Comparison of ENCODE assay signal across 29 cellular contexts in genomic region chr13:88857256-88857655, GRCh38.
DNase-seq lines count a peak whose midpoint lies in the region; ATAC-seq and TF ChIP-seq lines count a peak whose summit lies in the region.
"Had no signal": no experiment of that assay in that cellular context is flagged by ENCODE, and none has a peak within 500 bp of the region (broad histone marks: within the 10 kb centered on the region; RNA-seq: fewer than 3 reads in every experiment).

No MANE protein-coding gene starts in this region.

- peaks cover 8% of the 10 kb centered on the region for H3K9me3 Mint-ChIP-seq in MCF 10A (ENCODE audit: unreplicated experiment)
- H3K9me3 Mint-ChIP-seq in activated T-cell treated with anti-CD3 and anti-CD28 coated beads, Interleukin-2, amount 50 U/mL, for 24 hours, result no peaks in the 10 kb centered on the region

- POLR2A ChIA-PET in MCF 10A (lab: Yijun Ruan, JAX), result interaction anchor here (1.3 kb wide), 1 partner anchor 52 kb away, joined by 4 read pairs; no protein-coding TSS in a partner anchor

- CTCF ChIA-PET in MCF 10A (lab: Yijun Ruan, JAX), result no interaction called here

- no peak for TF ChIP-seq CTCF in MCF 10A (IDR thresholded peaks at IDR 0.05; ENCODE audit: unreplicated experiment)
- no peak for TF ChIP-seq CTCF in breast epithelium (IDR thresholded peaks at IDR 0.05)

- H3K4me1 Mint-ChIP-seq in MCF 10A (ENCODE audit: insufficient read depth, unreplicated experiment), result peaks cover 4% of the 10 kb centered on the region
- peaks cover 15% of the 10 kb centered on the region for H3K4me1 Mint-ChIP-seq in activated T-cell treated with anti-CD3 and anti-CD28 coated beads, Interleukin-2, amount 50 U/mL, for 24 hours (ENCODE audit: low read depth)
- H3K4me1 Mint-ChIP-seq: activated naive CD4-positive, alpha-beta T cell treated with anti-CD3 and anti-CD28 coated beads, Interleukin-2, amount 50 U/mL, for 24 hours; activated T-helper 17 cell treated with anti-CD3 and anti-CD28 coated beads, Interleukin-2, amount 50 U/mL, for 72 hours; natural killer cell had no signal

- no peak overlapping the region for H3K27ac Mint-ChIP-seq in MCF 10A (ENCODE audit: low read depth, unreplicated experiment)
- H3K27ac Mint-ChIP-seq in activated T-cell treated with anti-CD3 and anti-CD28 coated beads, Interleukin-2, amount 50 U/mL, for 24 hours, result no peak overlapping the region
- H3K27ac Mint-ChIP-seq: activated CD8-positive, alpha-beta T cell treated with anti-CD3 and anti-CD28 coated beads for 36 hours; activated naive CD4-positive, alpha-beta T cell treated with anti-CD3 and anti-CD28 coated beads, Interleukin-2, amount 50 U/mL, for 24 hours; activated T-helper 17 cell treated with anti-CD3 and anti-CD28 coated beads, Interleukin-2, amount 50 U/mL, for 72 hours; natural killer cell; stimulated activated naive CD8-positive, alpha-beta T cell treated with anti-CD3 and anti-CD28 coated beads, Interleukin-15, Interleukin-2, amounts not matched to agents 100 ng/mL and 50 ng/mL, for 24 hours had no signal

- BruUV-seq in MCF 10A (replicated peaks; lab: Mats Ljungman, UMichigan), result no TSS peak

- no peaks in the 10 kb centered on the region for H3K36me3 Mint-ChIP-seq in MCF 10A (ENCODE audit: insufficient read depth, unreplicated experiment)
- H3K36me3 Mint-ChIP-seq in activated T-cell treated with anti-CD3 and anti-CD28 coated beads, Interleukin-2, amount 50 U/mL, for 24 hours (ENCODE audit: low read depth), result no peaks in the 10 kb centered on the region
- H3K36me3 Mint-ChIP-seq: activated naive CD4-positive, alpha-beta T cell treated with anti-CD3 and anti-CD28 coated beads, Interleukin-2, amount 50 U/mL, for 24 hours had no signal

- intact Hi-C loops in MCF 10A (cut with micrococcal nuclease), result no loop called here
- intact Hi-C loops in breast epithelium (cut with DNase I; ENCODE audit: low total_unique reads), result no loop called here

- H3K27me3 Mint-ChIP-seq in MCF 10A (ENCODE audit: insufficient read depth, unreplicated experiment), result no peaks in the 10 kb centered on the region
- H3K27me3 Mint-ChIP-seq in activated T-cell treated with anti-CD3 and anti-CD28 coated beads, Interleukin-2, amount 50 U/mL, for 24 hours, result no peaks in the 10 kb centered on the region
- H3K27me3 Mint-ChIP-seq: activated CD8-positive, alpha-beta T cell treated with anti-CD3 and anti-CD28 coated beads for 36 hours; activated naive CD4-positive, alpha-beta T cell treated with anti-CD3 and anti-CD28 coated beads, Interleukin-2, amount 50 U/mL, for 24 hours; activated T-helper 17 cell treated with anti-CD3 and anti-CD28 coated beads, Interleukin-2, amount 50 U/mL, for 72 hours; stimulated activated naive CD8-positive, alpha-beta T cell treated with anti-CD3 and anti-CD28 coated beads, Interleukin-15, Interleukin-2, amounts not matched to agents 100 ng/mL and 50 ng/mL, for 24 hours had no signal

- H3K4me3 Mint-ChIP-seq in MCF 10A (ENCODE audit: unreplicated experiment), result no peak overlapping the region
- H3K4me3 Mint-ChIP-seq in activated T-cell treated with anti-CD3 and anti-CD28 coated beads, Interleukin-2, amount 50 U/mL, for 24 hours, result no peak overlapping the region
- H3K4me3 Mint-ChIP-seq: activated CD8-positive, alpha-beta T cell treated with anti-CD3 and anti-CD28 coated beads for 36 hours; activated naive CD4-positive, alpha-beta T cell treated with anti-CD3 and anti-CD28 coated beads, Interleukin-2, amount 50 U/mL, for 24 hours; activated T-helper 17 cell treated with anti-CD3 and anti-CD28 coated beads, Interleukin-2, amount 50 U/mL, for 72 hours; natural killer cell; stimulated activated naive CD8-positive, alpha-beta T cell treated with anti-CD3 and anti-CD28 coated beads, Interleukin-15, Interleukin-2, amounts not matched to agents 100 ng/mL and 50 ng/mL, for 24 hours had no signal

- H3K4me1 ChIP-seq in breast epithelium, result no peaks in the 10 kb centered on the region
- H3K4me1 ChIP-seq: A549, prostate gland, right lobe of liver, spleen, testis had no signal

- DNase-seq in MCF 10A (ENCODE audit: unreplicated experiment) (peak; percentile 61), breast epithelium (ENCODE audit: low spot score in 2 of 2) (no peak), NCI-H187 (lab: John Stamatoyannopoulos, UW) (peak; percentile 17 to 66), NCI-H69 (lab: John Stamatoyannopoulos, UW) (peak; percentile 92), UCSD-AML1 (lab: John Stamatoyannopoulos, UW; ENCODE audit: unreplicated experiment) (no peak)
- no peak for DNase-seq in activated T-cell treated with anti-CD3 and anti-CD28 coated beads, Interleukin-2, amount 50 U/mL, for 24 hours
- DNase-seq: activated CD8-positive, alpha-beta memory T cell treated with anti-CD3 and anti-CD28 coated beads, Interleukin-2, amount 50 U/mL, for 48 hours; activated CD8-positive, alpha-beta T cell treated with anti-CD3 and anti-CD28 coated beads for 36 hours; amniotic stem cell; left colon; mucosa of descending colon; natural killer cell; NCI-H2171; NCI-H524; nucleus accumbens; right lobe of liver; SHP77; spleen; stimulated activated CD4-positive, alpha-beta T cell treated with anti-CD3 and anti-CD28 coated beads, Interleukin-2, amount 100 ng/mL, for 24 hours; testis had no signal

- H3K9me3 ChIP-seq in breast epithelium, result no peaks in the 10 kb centered on the region
- H3K9me3 ChIP-seq: A549, mucosa of descending colon, prostate gland, right lobe of liver, testis had no signal

- H3K27me3 ChIP-seq in breast epithelium, result no peaks in the 10 kb centered on the region
- H3K27me3 ChIP-seq: right lobe of liver, spleen, testis had no signal

- no peak for TF ChIP-seq POLR2A in breast epithelium (IDR thresholded peaks at IDR 0.05)

- no peak overlapping the region for H3K4me3 ChIP-seq in breast epithelium
- H3K4me3 ChIP-seq: A549, mucosa of descending colon, prostate gland, right lobe of liver, spleen, testis had no signal

- ATAC-seq in HG02852 (IDR thresholded peaks at IDR 0.05; ENCODE audit: unreplicated experiment) (no peak), HG03196 (IDR thresholded peaks at IDR 0.05; ENCODE audit: unreplicated experiment) (no peak)
- ATAC-seq: A549; activated CD8-positive, alpha-beta T cell treated with anti-CD3 and anti-CD28 coated beads for 36 hours; activated T-helper 17 cell treated with anti-CD3 and anti-CD28 coated beads, Interleukin-2, amount 50 U/mL, for 72 hours; left colon; mucosa of descending colon; natural killer cell; Panc1; right lobe of liver had no signal

- no peak overlapping the region for H3K27ac ChIP-seq in breast epithelium
- H3K27ac ChIP-seq: A549, KMS-11, prostate gland, right lobe of liver, spleen, testis had no signal

- no peaks in the 10 kb centered on the region for H3K36me3 ChIP-seq in breast epithelium
- H3K36me3 ChIP-seq: prostate gland, right lobe of liver, spleen had no signal

Comparison
In these comparisons a context has a peak if more than half of its experiments do, and no peak if none do; other contexts are left out.
1. DNase-seq: peak in MCF 10A (single experiment), NCI-H187 (2 of 2) and NCI-H69 (single experiment); none in breast epithelium (0 of 2), activated T-cell treated with anti-CD3 and anti-CD28 coated beads, Interleukin-2, amount 50 U/mL, for 24 hours (single experiment) and UCSD-AML1 (single experiment).